In the genomic region with DNA sequence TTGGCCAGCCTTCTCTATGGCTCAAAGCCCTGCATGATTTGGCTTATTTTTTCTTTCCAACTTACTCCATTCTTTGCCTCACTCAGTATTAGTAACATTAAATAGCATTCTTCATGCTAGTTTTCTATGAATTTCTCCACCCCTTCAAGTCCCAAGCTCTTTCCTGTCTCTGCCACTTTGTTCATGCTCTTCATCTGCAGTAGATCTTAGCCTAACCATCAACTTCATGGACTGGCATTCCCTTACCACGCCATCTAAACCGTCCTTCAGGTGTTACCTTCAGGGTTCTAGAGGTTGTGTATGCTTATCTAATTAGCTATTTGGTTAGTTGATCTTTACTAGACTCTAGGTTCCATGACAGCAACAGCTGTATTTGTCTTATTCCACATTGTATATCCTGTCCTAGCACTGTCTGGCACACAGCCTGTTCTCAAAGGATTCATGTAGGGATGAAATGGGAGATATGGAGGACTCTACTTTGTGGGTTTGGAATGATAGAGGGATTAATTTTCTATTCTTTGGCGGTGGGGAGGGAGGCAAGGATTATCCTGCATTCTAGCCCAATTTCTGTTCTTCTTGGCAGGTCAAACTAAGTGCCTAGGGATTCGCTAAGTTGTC, we compare ENCODE assay signal across 24 cellular contexts. TPM values are rescaled to one million over a fixed set of nuclear protein-coding genes. Genes with fewer than 3 reads are reported as not detected.
DNase-seq lines count a peak whose midpoint lies in the region; ATAC-seq and TF ChIP-seq lines count a peak whose summit lies in the region.
"Had no signal": no experiment of that assay in that cellular context is flagged by ENCODE, and none has a peak within 500 bp of the region (broad histone marks: within the 10 kb centered on the region; RNA-seq: fewer than 3 reads in every experiment).

No MANE protein-coding gene starts in this region.

- H3K36me3 Mint-ChIP-seq in brain: peaks cover 37% of the 10 kb centered on the region

- H3K9me3 Mint-ChIP-seq in brain: no peaks in the 10 kb centered on the region
- H3K9me3 Mint-ChIP-seq: CD4-positive, alpha-beta memory T cell had no signal

- no peak overlapping the region for H3K4me3 Mint-ChIP-seq in brain
- H3K4me3 Mint-ChIP-seq: CD4-positive, alpha-beta memory T cell had no signal

- H3K4me1 ChIP-seq in tibial artery: no peaks in the 10 kb centered on the region

- peak overlapping the region in 3 of 5 experiments; percentile 3 to 10 (median 10) for H3K27ac Mint-ChIP-seq in brain

- H3K27me3 ChIP-seq in tibial artery (no peaks in the 10 kb centered on the region), MG63 (no peaks in the 10 kb centered on the region)

- H3K36me3 ChIP-seq in tibial artery (peaks cover 0 to 12% (median 0%) of the 10 kb centered on the region in 3 donors), MG63 (peaks cover 68% of the 10 kb centered on the region)

- peaks cover 18% of the 10 kb centered on the region for H3K4me1 Mint-ChIP-seq in brain

- in situ Hi-C loops in GM13976 (cut with MboI; ENCODE audit: low sequenced_read_pairs, unreplicated experiment): no loop called here

- H3K9me3 ChIP-seq in tibial artery (no peaks in the 10 kb centered on the region), MG63 (no peaks in the 10 kb centered on the region)

- ATAC-seq in Right ventricle myocardium superior (ENCODE audit: poor library complexity): peak; percentile 43
- no peak for ATAC-seq in left cardiac atrium

- no peak overlapping the region for H3K27ac ChIP-seq in tibial artery
- H3K27ac ChIP-seq: HL-60, SK-N-MC had no signal

- no peak for DNase-seq in Right ventricle myocardium superior
- DNase-seq in left cardiac atrium: no peak
- DNase-seq in NCI-H69 (lab: John Stamatoyannopoulos, UW): peak; percentile 11
- no peak for DNase-seq in tibial artery
- DNase-seq in MG63: no peak
- DNase-seq in GM13976 (ENCODE audit: low spot score): no peak
- DNase-seq: C1 segment of cervical spinal cord; CD4-positive, alpha-beta memory T cell; COR-L47; DMS79 treated with DMSO at 0.1 percent for 48 hours; GF-D8; GOT3; Karpas-422; NCI-H1105 treated with DMSO at 0.1 percent for 48 hours; NCI-H146; NCI-H1930; NCI-H2107; NCI-H524; NCI-H774; RPMI8226; SHP77 treated with DMSO at 0.1 percent for 48 hours had no signal

- no peak for TF ChIP-seq CTCF in brain (conservative IDR thresholded peaks at IDR 0.05)
- TF ChIP-seq CTCF in tibial artery (IDR thresholded peaks at IDR 0.05): no peak
- TF ChIP-seq CTCF in GM13976 (IDR thresholded peaks at IDR 0.05; ENCODE audit: borderline replicate concordance, control extremely low read depth, extremely low read depth, insufficient read depth, missing control alignments): no peak

- H3K4me3 ChIP-seq in tibial artery: no peak overlapping the region
- H3K4me3 ChIP-seq in MG63: no peak overlapping the region
- H3K4me3 ChIP-seq: SK-N-MC had no signal

- intact Hi-C loops in Right ventricle myocardium superior (cut with DNase I): no loop called here
- intact Hi-C loops in left cardiac atrium (cut with DNase I): no loop called here
- intact Hi-C loops in tibial artery (cut with DNase I; ENCODE audit: low total_unique reads): no loop called here

- H3K27me3 Mint-ChIP-seq in brain: no peaks in the 10 kb centered on the region
- H3K27me3 Mint-ChIP-seq: CD4-positive, alpha-beta memory T cell had no signal

RNA-seq across cellular contexts. Expression of a gene that starts 26.4 kb away (rescaled TPM):
- total RNA-seq in Right ventricle myocardium superior: 39.9 TPM
- 10 to 100 TPM; 59.4 to 69.2 TPM for total RNA-seq in left cardiac atrium
- polyA plus RNA-seq in brain (ENCODE audit: insufficient read depth, low read depth, low replicate concordance): 19.3 TPM
- 137 and 147 TPM in 2 replicates for total RNA-seq in MG63 (2014; rRNA removed; shearing (Covaris generic); ENCODE audit: low replicate concordance)

RNA-seq across cellular contexts. Expression of a gene that starts 26.5 kb away (rescaled TPM):
- total RNA-seq in Right ventricle myocardium superior: 4.8 TPM
- total RNA-seq in left cardiac atrium: 10 to 100 TPM in 1 of 2 donors, 1 to 10 TPM in 1; 4.8 to 12.3 TPM
- polyA plus RNA-seq in brain (ENCODE audit: insufficient read depth, low read depth, low replicate concordance): 2.5 TPM
- 17.3 and 23.5 TPM in 2 replicates for total RNA-seq in MG63 (2014; rRNA removed; shearing (Covaris generic); ENCODE audit: low replicate concordance)
